In the genomic region with DNA sequence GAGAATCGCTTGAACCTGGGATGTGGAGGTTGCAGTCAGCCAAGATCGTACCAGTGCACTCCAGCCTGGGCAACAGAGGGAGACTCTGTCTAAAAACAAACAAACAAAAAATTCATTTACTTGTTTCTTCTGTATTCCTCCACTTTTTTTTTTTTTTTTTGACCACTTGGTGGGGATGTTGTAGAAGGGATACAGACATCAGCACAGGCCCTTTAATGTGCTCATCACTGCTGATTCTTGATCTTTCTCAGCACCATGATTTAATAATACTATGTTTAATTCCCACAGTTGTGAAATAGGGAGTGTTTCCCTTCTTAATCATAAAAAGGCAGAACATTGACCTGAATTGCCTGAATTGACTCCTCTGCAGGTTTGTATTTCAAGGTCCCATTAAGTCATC, we compare ENCODE assay signal across 1 cellular context.
A peak's percentile ranks its signal among the peaks of the same experiment; 100 is the strongest.
TF ChIP-seq lines count a peak whose summit lies in the region.

No MANE protein-coding gene starts in this region.

TF ChIP-seq in K562, 482 proteins besides CTCF, POLR2A, EP300 and RAD21:
- 0 out of 2 replicates have a peak, but pooled peaks have one; percentile 8 for TF ChIP-seq SMC3 (conservative IDR thresholded peaks at IDR 0.05; ENCODE audit: insufficient read depth, low read depth, low read length)
- no peak for TF ChIP-seq FOXP1 (CRISPR knock-in tag; IDR thresholded peaks at IDR 0.05)
- no peak for TF ChIP-seq MAZ (CRISPR knock-in tag; conservative IDR thresholded peaks at IDR 0.05 in 1 of 2, IDR thresholded peaks at IDR 0.05 in 1 of 2)
